ENCODE assay signal across 23 cellular contexts in the genomic region with DNA sequence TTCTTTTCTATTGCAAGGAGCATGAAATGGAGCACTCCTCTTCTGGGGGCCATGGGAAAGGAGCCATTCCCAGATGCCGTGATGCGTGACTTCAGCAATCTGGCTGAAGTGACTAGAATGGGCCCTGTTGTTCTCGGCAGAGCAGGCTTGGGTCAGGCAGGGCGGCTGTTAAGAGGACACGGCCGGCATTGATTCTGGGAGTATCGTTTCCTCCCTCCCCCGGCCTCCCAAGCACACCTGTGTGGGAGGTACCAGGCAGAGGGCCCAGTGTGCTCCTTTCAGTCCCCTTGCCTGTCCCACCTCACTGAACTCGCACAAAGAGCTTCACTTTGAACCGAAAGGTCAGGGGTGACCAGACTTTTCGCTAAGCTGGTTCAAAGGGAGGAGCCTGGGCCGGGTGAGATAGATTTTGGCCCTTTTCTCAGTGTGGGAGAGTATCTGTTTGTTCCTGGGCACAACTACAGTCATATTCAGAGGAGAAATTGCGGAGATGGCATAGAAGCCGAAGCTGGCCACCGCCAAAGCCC.
"Had no signal": no experiment of that assay in that cellular context is flagged by ENCODE, and none has a peak within 500 bp of the region (broad histone marks: within the 10 kb centered on the region; RNA-seq: fewer than 3 reads in every experiment).

No MANE protein-coding gene starts in this region.

- H3K4me3 Mint-ChIP-seq: natural killer cell treated with Interleukin-12 subunit alpha and Interleukin-12 subunit beta and Interleukin-15 and Interleukin-18, amount 100 ng/mL, for 72 hours; type B pancreatic cell had no signal

- H3K4me1 ChIP-seq: pancreas, right lobe of liver, stomach had no signal

- DNase-seq: central memory CD4-positive, alpha-beta T cell; cortex of kidney; dorsolateral prefrontal cortex; effector CD8-positive, alpha-beta T cell; heart left ventricle; hippocampal formation; kidney glomerular epithelial cell; mammary epithelial cell; mucosa of descending colon; pancreas; right lobe of liver; small intestine; stimulated activated CD4-positive, alpha-beta T cell treated with anti-CD3 and anti-CD28 coated beads, Interleukin-12 subunit alpha, Interleukin-12 subunit beta, amount 100 ng/mL, for 4 hours; stimulated activated naive CD4-positive, alpha-beta T cell; stomach; substantia nigra had no signal

- H3K27ac Mint-ChIP-seq: natural killer cell treated with Interleukin-12 subunit alpha and Interleukin-12 subunit beta and Interleukin-15 and Interleukin-18, amount 100 ng/mL, for 72 hours; progenitor cell of endocrine pancreas; type B pancreatic cell had no signal

- H3K9me3 Mint-ChIP-seq: natural killer cell treated with Interleukin-12 subunit alpha and Interleukin-12 subunit beta and Interleukin-15 and Interleukin-18, amount 100 ng/mL, for 72 hours; type B pancreatic cell had no signal

- H3K27me3 ChIP-seq: dorsolateral prefrontal cortex, heart left ventricle, pancreas, right lobe of liver, stomach had no signal

- ATAC-seq: left lobe of liver; natural killer cell treated with Interleukin-12 subunit alpha and Interleukin-12 subunit beta and Interleukin-15 and Interleukin-18, amount 100 ng/mL, for 72 hours; pancreas; right lobe of liver had no signal

- H3K27ac ChIP-seq: heart left ventricle, pancreas, right lobe of liver, stomach had no signal

- H3K36me3 ChIP-seq: heart left ventricle, pancreas, right lobe of liver, stomach had no signal

- H3K36me3 Mint-ChIP-seq: natural killer cell treated with Interleukin-12 subunit alpha and Interleukin-12 subunit beta and Interleukin-15 and Interleukin-18, amount 100 ng/mL, for 72 hours; type B pancreatic cell had no signal

- H3K9me3 ChIP-seq: heart left ventricle, mucosa of descending colon, pancreas, right lobe of liver, stomach had no signal

- FAIRE-seq: frontal cortex, islet of Langerhans, pancreas, small intestine, urothelium cell line had no signal

- H3K4me3 ChIP-seq: heart left ventricle, mucosa of descending colon, pancreas, right lobe of liver, stomach had no signal
